Comparison of ENCODE assay signal across 8 cellular contexts in genomic region chr6:26223677-26224546, GRCh38.
DNase-seq lines count a peak whose midpoint lies in the region; ATAC-seq lines count a peak whose summit lies in the region.

No MANE protein-coding gene starts in this region.

- no peaks in the 10 kb centered on the region for H3K4me1 ChIP-seq in stomach smooth muscle (ENCODE audit: control insufficient read depth, insufficient read depth, low read length)

- peak overlapping the region; percentile 77 to 89 for H3K4me3 ChIP-seq in stomach smooth muscle (ENCODE audit: low read length in 2 of 2)

- peaks cover 0 to 8% of the 10 kb centered on the region in 2 donors for H3K9me3 ChIP-seq in stomach smooth muscle (ENCODE audit: control insufficient read depth in 2 of 2, low read length in 2 of 2)

- no peaks in the 10 kb centered on the region for H3K36me3 ChIP-seq in stomach smooth muscle (ENCODE audit: control insufficient read depth in 2 of 2, insufficient read depth in 2 of 2, low read length in 2 of 2)

- H3K27ac ChIP-seq in stomach smooth muscle (ENCODE audit: low read length) = peak overlapping the region; percentile 89

- peak overlapping the region; percentile 74 to 85 for H3K9ac ChIP-seq in stomach smooth muscle (ENCODE audit: low read length in 2 of 2)

- peak; percentile 59 for ATAC-seq in HG02970 (IDR thresholded peaks at IDR 0.05; ENCODE audit: low FRiP score, unreplicated experiment)

- peaks cover 0 to 13% of the 10 kb centered on the region in 2 donors for H3K27me3 ChIP-seq in stomach smooth muscle (ENCODE audit: control insufficient read depth in 1 of 2, insufficient read depth in 2 of 2, low read length in 2 of 2)

- DNase-seq in activated CD8-positive, alpha-beta memory T cell treated with anti-CD3 and anti-CD28 coated beads for 24 hours = peak; percentile 78
- no peak for DNase-seq in activated CD8-positive, alpha-beta memory T cell treated with anti-CD3 and anti-CD28 coated beads, Interleukin-2, amount 50 U/mL, for 48 hours
- DNase-seq in NCI-H2081 treated with DMSO at 0.1 percent for 48 hours (lab: John Stamatoyannopoulos, UW) = peak; percentile 87
- DNase-seq in activated CD4-positive, alpha-beta T cell treated with anti-CD3 and anti-CD28 coated beads for 4 hours = peak; percentile 54 to 63
- peak; percentile 55 for DNase-seq in effector CD8-positive, alpha-beta T cell (lab: John Stamatoyannopoulos, UW)
- DNase-seq in lung microvascular endothelial cell (ENCODE audit: low read depth in 2 of 2) = peak; percentile 93 to 96
